ENCODE assay signal across 8 cellular contexts in genomic region chr5:132272341-132273210, GRCh38. TPM values are rescaled to one million over a fixed set of nuclear protein-coding genes. Genes with fewer than 3 reads are reported as not detected.
DNase-seq lines count a peak whose midpoint lies in the region; ATAC-seq and TF ChIP-seq lines count a peak whose summit lies in the region.

No MANE protein-coding gene starts in this region.

- H3K36me3 ChIP-seq in lung (ENCODE audit: control insufficient read depth in 2 of 2, insufficient read depth in 2 of 2, low read length in 2 of 2), result no peaks in the 10 kb centered on the region

- TF ChIP-seq CTCF in GM12874 (IDR thresholded peaks at IDR 0.05; ENCODE audit: insufficient read depth, low read depth, low read length) (peak; percentile 77), lung (IDR thresholded peaks at IDR 0.05; ENCODE audit: control extremely low read depth, extremely low read depth) (peak; percentile 49)

- 56 to 59% methylated on average over 37 of the region's 37 CpGs for WGBS in lung, 2 donors

- H3K4me3 ChIP-seq in lung, result no peak overlapping the region

- H3K4me1 ChIP-seq in lung (ENCODE audit: control insufficient read depth in 2 of 2, insufficient read depth in 2 of 2, low read length in 2 of 2), result no peaks in the 10 kb centered on the region

- H3K27me3 ChIP-seq in lung (ENCODE audit: control insufficient read depth, insufficient read depth), result no peaks in the 10 kb centered on the region

- DNase-seq in NCI-H2029 (lab: John Stamatoyannopoulos, UW) (peak; percentile 47), cerebellar cortex (ENCODE audit: low spot score) (peak; percentile 62), lung (ENCODE audit: low spot score) (peak; percentile 65), cortex of kidney (lab: John Stamatoyannopoulos, UW) (no peak)
- peak; percentile 20 to 60 (median 40) for DNase-seq in activated CD4-positive, CD25-positive, alpha-beta regulatory T cell (lab: John Stamatoyannopoulos, UW)
- DNase-seq in stimulated activated CD8-positive, alpha-beta memory T cell treated with anti-CD3 and anti-CD28 coated beads, Interleukin-2, amount 100 ng/mL, for 48 hours (ENCODE audit: low read depth in 2 of 2), result peak; percentile 55 to 65

- H3K27ac ChIP-seq in lung (ENCODE audit: low read depth in 1 of 2, low read length in 1 of 2), result no peak overlapping the region

- no peaks in the 10 kb centered on the region for H3K9me3 ChIP-seq in lung (ENCODE audit: control insufficient read depth in 2 of 2, insufficient read depth in 1 of 2, low read length in 1 of 2)

- peak; percentile 36 for ATAC-seq in lung (ENCODE audit: insufficient read depth, low FRiP score)
- ATAC-seq in GM21786 (IDR thresholded peaks at IDR 0.05; ENCODE audit: unreplicated experiment), result no peak

RNA-seq across cellular contexts. Expression of gene PDLIM4, which starts 15.1 kb away (rescaled TPM):
- 10 to 100 TPM in 1 of 2 donors, 1 to 10 TPM in 1; 7.3 to 13.8 TPM for total RNA-seq in lung
- polyA plus RNA-seq in lung, result 10 to 100 TPM in 1 of 2 donors, 1 to 10 TPM in 1; 8.3 to 10.9 TPM

RNA-seq across cellular contexts. Expression of gene SLC22A4, which starts 21.6 kb away (rescaled TPM):
- total RNA-seq in lung, result 10 to 100 TPM; 10.9 to 18.1 TPM
- 10 to 100 TPM in 1 of 2 donors, 1 to 10 TPM in 1; 3.6 to 15.7 TPM for polyA plus RNA-seq in lung

RNA-seq across cellular contexts. Expression of gene P4HA2, which starts 44.9 kb away (rescaled TPM):
- total RNA-seq in lung, result 10 to 100 TPM; 37.8 to 62.3 TPM
- 10 to 100 TPM; 20.3 to 36.5 TPM for polyA plus RNA-seq in lung
